ENCODE assay signal across 1 cellular context in the genomic region with DNA sequence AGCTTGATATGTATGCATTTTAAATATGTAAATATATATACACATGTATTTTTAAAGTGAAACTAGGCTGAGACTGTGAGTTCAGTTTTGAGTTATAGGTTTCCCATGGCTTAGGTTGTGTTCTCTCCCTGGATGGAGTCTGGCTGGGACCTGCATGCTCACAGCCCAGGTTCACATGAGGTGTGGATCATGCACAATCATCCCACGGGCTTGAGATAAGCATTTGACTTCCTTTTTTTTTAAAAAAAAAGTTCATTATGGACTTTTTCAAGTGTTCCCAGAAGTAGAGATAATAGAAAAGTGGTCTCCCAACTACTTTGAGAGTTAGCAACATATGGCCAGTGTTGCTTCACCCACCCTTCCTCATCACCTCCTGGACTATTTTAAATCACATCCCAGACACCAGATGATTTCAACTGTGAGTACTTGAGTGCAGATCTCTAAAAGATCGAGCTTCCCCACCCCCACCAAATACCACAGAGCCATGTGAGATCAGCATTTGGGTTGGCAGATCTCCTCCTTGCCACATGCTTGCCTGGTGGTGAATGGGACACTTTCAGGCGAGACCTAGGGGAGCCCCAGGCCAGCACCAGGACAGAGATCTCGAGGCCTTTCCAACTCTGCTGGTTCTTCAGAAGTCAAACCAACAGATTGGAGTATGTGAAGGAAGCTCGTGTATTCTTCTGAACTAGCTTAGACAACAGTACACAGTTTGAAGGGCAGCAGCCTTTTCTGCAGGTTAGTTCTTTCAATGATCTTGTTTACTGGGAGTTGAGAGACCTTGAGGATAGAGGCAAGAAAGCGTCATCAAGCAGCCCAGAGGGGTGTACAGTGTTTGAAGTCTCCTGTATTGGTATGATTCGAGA.
TF ChIP-seq lines count a peak whose summit lies in the region.

No MANE protein-coding gene starts in this region.

TF ChIP-seq in K562, 482 proteins besides CTCF, POLR2A, EP300 and RAD21 (continued from another document and continues in another):
- TF ChIP-seq, protein P1, sequence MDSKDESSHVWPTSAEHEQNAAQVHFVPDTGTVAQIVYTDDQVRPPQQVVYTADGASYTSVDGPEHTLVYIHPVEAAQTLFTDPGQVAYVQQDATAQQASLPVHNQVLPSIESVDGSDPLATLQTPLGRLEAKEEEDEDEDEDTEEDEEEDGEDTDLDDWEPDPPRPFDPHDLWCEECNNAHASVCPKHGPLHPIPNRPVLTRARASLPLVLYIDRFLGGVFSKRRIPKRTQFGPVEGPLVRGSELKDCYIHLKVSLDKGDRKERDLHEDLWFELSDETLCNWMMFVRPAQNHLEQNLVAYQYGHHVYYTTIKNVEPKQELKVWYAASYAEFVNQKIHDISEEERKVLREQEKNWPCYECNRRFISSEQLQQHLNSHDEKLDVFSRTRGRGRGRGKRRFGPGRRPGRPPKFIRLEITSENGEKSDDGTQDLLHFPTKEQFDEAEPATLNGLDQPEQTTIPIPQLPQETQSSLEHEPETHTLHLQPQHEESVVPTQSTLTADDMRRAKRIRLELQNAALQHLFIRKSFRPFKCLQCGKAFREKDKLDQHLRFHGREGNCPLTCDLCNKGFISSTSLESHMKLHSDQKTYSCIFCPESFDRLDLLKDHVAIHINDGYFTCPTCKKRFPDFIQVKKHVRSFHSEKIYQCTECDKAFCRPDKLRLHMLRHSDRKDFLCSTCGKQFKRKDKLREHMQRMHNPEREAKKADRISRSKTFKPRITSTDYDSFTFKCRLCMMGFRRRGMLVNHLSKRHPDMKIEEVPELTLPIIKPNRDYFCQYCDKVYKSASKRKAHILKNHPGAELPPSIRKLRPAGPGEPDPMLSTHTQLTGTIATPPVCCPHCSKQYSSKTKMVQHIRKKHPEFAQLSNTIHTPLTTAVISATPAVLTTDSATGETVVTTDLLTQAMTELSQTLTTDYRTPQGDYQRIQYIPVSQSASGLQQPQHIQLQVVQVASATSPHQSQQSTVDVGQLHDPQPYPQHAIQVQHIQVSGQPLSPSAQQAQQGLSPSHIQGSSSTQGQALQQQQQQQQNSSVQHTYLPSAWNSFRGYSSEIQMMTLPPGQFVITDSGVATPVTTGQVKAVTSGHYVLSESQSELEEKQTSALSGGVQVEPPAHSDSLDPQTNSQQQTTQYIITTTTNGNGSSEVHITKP (IDR thresholded peaks at IDR 0.05; ENCODE audit: partially characterized antibody): no peak
- TF ChIP-seq ETS2 (tag; IDR thresholded peaks at IDR 0.05; ENCODE audit: borderline replicate concordance, poor library complexity, severe bottlenecking) (no peak), CHD2 (IDR thresholded peaks at IDR 0.05; ENCODE audit: low read depth, low read length) (peak; percentile 33; the same call in 1 of the 2 replicates), ZNF695 (CRISPR knock-in tag; IDR thresholded peaks at IDR 0.05) (peak; percentile 56; the same call in 1 of the 2 replicates), ELF4 (CRISPR knock-in tag; IDR thresholded peaks at IDR 0.05) (peak; percentile 68; the same call in 1 of the 2 replicates), RAD51 (IDR thresholded peaks at IDR 0.05; ENCODE audit: borderline replicate concordance, low read depth) (no peak), RFX7 (CRISPR knock-in tag; IDR thresholded peaks at IDR 0.05) (peak; percentile 65; the same call in 1 of the 2 replicates), ZNF165 (CRISPR knock-in tag; IDR thresholded peaks at IDR 0.05; ENCODE audit: borderline replicate concordance) (peak; percentile 92), PRPF4 (IDR thresholded peaks at IDR 0.05; ENCODE audit: insufficient read depth, low read depth, low read length, poor library complexity, severe bottlenecking) (no peak), SMAD1 (IDR thresholded peaks at IDR 0.05; ENCODE audit: low read depth, low read length, partially characterized antibody) (peak; percentile 18), PTRF (tag; IDR thresholded peaks at IDR 0.05) (no peak), CBX3 (IDR thresholded peaks at IDR 0.05; ENCODE audit: borderline replicate concordance in 1 of 2, low read length in 2 of 2) (peak in 1 of 2 experiments; percentile 96; a peak in 2 of 3 replicates), SMARCB1 (IDR thresholded peaks at IDR 0.05; ENCODE audit: insufficient read length, low read depth) (peak; percentile 86), BACH1 (tag; IDR thresholded peaks at IDR 0.05) (peak; percentile 83), RHOXF2B (CRISPR knock-in tag; conservative IDR thresholded peaks at IDR 0.05) (peak; percentile 74; the same call in 1 of the 2 replicates), ZNF347 (CRISPR knock-in tag; IDR thresholded peaks at IDR 0.05; ENCODE audit: low read depth) (no peak), IRF2 (CRISPR knock-in tag; IDR thresholded peaks at IDR 0.05) (no peak), NFXL1 (CRISPR knock-in tag; IDR thresholded peaks at IDR 0.05) (0 out of 2 replicates have a peak, but pooled peaks have one; percentile 81), HMG20B (CRISPR knock-in tag; IDR thresholded peaks at IDR 0.05) (no peak; the same call in 1 of the 2 replicates)
- TF ChIP-seq, protein P2, sequence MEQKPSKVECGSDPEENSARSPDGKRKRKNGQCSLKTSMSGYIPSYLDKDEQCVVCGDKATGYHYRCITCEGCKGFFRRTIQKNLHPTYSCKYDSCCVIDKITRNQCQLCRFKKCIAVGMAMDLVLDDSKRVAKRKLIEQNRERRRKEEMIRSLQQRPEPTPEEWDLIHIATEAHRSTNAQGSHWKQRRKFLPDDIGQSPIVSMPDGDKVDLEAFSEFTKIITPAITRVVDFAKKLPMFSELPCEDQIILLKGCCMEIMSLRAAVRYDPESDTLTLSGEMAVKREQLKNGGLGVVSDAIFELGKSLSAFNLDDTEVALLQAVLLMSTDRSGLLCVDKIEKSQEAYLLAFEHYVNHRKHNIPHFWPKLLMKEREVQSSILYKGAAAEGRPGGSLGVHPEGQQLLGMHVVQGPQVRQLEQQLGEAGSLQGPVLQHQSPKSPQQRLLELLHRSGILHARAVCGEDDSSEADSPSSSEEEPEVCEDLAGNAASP (IDR thresholded peaks at IDR 0.05): no peak
- TF ChIP-seq, protein P3, sequence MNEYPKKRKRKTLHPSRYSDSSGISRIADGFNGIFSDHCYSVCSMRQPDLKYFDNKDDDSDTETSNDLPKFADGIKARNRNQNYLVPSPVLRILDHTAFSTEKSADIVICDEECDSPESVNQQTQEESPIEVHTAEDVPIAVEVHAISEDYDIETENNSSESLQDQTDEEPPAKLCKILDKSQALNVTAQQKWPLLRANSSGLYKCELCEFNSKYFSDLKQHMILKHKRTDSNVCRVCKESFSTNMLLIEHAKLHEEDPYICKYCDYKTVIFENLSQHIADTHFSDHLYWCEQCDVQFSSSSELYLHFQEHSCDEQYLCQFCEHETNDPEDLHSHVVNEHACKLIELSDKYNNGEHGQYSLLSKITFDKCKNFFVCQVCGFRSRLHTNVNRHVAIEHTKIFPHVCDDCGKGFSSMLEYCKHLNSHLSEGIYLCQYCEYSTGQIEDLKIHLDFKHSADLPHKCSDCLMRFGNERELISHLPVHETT (CRISPR knock-in tag; conservative IDR thresholded peaks at IDR 0.05 in 1 of 2, IDR thresholded peaks at IDR 0.05 in 1 of 2): peak in 1 of 2 experiments; percentile 92; a peak in 2 of 4 replicates
- TF ChIP-seq, protein P4, sequence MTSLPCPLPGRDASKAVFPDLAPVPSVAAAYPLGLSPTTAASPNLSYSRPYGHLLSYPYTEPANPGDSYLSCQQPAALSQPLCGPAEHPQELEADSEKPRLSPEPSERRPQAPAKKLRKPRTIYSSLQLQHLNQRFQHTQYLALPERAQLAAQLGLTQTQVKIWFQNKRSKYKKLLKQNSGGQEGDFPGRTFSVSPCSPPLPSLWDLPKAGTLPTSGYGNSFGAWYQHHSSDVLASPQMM (CRISPR knock-in tag; IDR thresholded peaks at IDR 0.05): no peak
- TF ChIP-seq, protein P5, sequence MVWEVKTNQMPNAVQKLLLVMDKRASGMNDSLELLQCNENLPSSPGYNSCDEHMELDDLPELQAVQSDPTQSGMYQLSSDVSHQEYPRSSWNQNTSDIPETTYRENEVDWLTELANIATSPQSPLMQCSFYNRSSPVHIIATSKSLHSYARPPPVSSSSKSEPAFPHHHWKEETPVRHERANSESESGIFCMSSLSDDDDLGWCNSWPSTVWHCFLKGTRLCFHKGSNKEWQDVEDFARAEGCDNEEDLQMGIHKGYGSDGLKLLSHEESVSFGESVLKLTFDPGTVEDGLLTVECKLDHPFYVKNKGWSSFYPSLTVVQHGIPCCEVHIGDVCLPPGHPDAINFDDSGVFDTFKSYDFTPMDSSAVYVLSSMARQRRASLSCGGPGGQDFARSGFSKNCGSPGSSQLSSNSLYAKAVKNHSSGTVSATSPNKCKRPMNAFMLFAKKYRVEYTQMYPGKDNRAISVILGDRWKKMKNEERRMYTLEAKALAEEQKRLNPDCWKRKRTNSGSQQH (CRISPR knock-in tag; IDR thresholded peaks at IDR 0.05): 0 out of 2 replicates have a peak, but pooled peaks have one; percentile 4
- TF ChIP-seq, protein P6, sequence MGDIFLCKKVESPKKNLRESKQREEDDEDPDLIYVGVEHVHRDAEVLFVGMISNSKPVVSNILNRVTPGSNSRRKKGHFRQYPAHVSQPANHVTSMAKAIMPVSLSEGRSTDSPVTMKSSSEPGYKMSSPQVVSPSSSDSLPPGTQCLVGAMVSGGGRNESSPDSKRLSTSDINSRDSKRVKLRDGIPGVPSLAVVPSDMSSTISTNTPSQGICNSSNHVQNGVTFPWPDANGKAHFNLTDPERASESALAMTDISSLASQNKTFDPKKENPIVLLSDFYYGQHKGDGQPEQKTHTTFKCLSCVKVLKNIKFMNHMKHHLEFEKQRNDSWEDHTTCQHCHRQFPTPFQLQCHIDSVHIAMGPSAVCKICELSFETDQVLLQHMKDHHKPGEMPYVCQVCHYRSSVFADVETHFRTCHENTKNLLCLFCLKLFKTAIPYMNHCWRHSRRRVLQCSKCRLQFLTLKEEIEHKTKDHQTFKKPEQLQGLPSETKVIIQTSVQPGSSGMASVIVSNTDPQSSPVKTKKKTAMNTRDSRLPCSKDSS (IDR thresholded peaks at IDR 0.05; ENCODE audit: low read depth, partially characterized antibody): no peak
- TF ChIP-seq, protein P7, sequence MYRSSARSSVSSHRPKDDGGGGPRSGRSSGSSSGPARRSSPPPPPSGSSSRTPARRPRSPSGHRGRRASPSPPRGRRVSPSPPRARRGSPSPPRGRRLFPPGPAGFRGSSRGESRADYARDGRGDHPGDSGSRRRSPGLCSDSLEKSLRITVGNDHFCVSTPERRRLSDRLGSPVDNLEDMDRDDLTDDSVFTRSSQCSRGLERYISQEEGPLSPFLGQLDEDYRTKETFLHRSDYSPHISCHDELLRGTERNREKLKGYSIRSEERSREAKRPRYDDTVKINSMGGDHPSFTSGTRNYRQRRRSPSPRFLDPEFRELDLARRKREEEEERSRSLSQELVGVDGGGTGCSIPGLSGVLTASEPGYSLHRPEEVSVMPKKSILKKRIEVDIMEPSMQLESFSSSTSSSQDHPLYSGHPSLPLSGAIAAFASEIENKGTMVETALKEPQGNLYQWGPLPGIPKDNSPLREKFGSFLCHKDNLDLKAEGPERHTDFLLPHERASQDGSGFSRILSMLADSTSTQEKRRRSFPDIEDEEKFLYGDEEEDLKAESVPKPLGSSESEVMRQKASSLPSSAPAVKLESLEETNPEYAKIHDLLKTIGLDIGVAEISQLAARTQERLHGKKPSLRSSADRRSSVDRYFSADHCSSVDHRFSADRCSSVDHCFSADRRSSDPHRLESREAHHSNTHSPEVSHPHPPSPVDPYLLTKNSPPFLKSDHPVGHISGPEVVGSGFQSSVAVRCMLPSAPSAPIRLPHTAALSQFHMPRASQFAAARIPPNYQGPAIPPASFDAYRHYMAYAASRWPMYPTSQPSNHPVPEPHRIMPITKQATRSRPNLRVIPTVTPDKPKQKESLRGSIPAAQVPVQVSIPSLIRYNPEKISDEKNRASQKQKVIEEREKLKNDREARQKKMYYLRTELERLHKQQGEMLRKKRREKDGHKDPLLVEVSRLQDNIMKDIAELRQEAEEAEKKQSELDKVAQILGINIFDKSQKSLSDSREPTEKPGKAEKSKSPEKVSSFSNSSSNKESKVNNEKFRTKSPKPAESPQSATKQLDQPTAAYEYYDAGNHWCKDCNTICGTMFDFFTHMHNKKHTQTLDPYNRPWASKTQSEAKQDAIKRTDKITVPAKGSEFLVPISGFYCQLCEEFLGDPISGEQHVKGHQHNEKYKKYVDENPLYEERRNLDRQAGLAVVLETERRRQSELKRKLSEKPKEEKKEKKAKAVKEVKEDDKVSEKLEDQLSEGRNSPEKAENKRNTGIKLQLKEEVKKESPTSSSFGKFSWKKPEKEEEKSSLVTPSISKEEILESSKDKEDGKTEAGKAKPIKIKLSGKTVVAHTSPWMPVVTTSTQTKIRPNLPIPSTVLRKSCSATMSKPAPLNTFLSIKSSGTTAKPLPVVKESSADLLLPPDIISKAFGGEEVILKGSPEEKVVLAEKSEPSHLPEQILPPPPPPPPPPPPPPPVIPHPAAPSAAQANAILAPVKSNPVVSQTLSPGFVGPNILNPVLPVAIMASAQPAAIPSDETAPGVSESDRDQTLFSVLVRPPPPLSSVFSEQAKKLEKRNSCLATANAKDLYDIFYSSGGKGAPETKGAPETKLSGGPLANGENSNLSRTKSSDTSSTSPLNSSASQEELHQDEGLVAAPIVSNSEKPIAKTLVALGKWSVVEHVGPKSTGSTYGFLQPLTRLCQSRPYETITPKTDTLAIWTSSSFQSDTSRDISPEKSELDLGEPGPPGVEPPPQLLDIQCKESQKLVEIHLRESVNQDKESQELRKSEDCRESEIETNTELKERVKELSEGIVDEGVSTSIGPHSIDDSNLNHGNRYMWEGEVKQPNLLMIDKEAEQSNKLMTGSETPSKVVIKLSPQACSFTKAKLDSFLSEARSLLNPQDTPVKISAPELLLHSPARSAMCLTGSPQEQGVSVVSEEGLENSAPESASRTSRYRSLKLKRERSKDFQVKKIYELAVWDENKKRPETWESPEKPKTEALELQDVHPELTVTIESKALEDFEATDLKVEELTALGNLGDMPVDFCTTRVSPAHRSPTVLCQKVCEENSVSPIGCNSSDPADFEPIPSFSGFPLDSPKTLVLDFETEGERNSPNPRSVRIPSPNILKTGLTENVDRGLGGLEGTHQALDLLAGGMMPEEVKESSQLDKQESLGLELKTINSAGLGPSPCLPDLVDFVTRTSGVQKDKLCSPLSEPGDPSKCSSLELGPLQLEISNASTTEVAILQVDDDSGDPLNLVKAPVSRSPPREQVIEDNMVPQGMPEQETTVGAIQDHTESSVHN (IDR thresholded peaks at IDR 0.05; ENCODE audit: borderline replicate concordance in 1 of 2, low read depth in 1 of 2): no peak
- TF ChIP-seq, protein P8, sequence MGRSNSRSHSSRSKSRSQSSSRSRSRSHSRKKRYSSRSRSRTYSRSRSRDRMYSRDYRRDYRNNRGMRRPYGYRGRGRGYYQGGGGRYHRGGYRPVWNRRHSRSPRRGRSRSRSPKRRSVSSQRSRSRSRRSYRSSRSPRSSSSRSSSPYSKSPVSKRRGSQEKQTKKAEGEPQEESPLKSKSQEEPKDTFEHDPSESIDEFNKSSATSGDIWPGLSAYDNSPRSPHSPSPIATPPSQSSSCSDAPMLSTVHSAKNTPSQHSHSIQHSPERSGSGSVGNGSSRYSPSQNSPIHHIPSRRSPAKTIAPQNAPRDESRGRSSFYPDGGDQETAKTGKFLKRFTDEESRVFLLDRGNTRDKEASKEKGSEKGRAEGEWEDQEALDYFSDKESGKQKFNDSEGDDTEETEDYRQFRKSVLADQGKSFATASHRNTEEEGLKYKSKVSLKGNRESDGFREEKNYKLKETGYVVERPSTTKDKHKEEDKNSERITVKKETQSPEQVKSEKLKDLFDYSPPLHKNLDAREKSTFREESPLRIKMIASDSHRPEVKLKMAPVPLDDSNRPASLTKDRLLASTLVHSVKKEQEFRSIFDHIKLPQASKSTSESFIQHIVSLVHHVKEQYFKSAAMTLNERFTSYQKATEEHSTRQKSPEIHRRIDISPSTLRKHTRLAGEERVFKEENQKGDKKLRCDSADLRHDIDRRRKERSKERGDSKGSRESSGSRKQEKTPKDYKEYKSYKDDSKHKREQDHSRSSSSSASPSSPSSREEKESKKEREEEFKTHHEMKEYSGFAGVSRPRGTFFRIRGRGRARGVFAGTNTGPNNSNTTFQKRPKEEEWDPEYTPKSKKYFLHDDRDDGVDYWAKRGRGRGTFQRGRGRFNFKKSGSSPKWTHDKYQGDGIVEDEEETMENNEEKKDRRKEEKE (IDR thresholded peaks at IDR 0.05; ENCODE audit: borderline replicate concordance in 1 of 2, control insufficient read depth in 1 of 2, low read depth in 2 of 2, low read length in 1 of 2): peak in 1 of 2 experiments; percentile 52; a peak in 1 of 4 replicates
